8 cellular contexts compared by ENCODE assay signal in genomic region chr19:38649305-38650179, GRCh38. TPM values are rescaled to one million over a fixed set of nuclear protein-coding genes. Genes with fewer than 3 reads are reported as not detected.
DNase-seq lines count a peak whose midpoint lies in the region; ATAC-seq lines count a peak whose summit lies in the region.

No MANE protein-coding gene starts in this region.

- peak overlapping the region; percentile 98 for H3K4me2 ChIP-seq in BLaER1

- H3K9me3 Mint-ChIP-seq in stimulated activated naive B cell treated with anti-CD40 and anti-IgM and Interleukin-4, amounts not matched to agents 10 μg/mL and 1 μg/mL and 100 μg/mL, for 72 hours = no peaks in the 10 kb centered on the region

- H3K36me3 Mint-ChIP-seq in stimulated activated naive B cell treated with anti-CD40 and anti-IgM and Interleukin-4, amounts not matched to agents 10 μg/mL and 1 μg/mL and 100 μg/mL, for 72 hours = peaks cover 14 to 26% of the 10 kb centered on the region in 2 donors

- H3K36me3 ChIP-seq in BLaER1 (peaks cover 16% of the 10 kb centered on the region), HUES48 (ENCODE audit: control insufficient read depth, insufficient read depth, low read length) (no peaks in the 10 kb centered on the region)

- H3K27ac ChIP-seq in BLaER1 (peak overlapping the region; percentile 85), HUES48 (ENCODE audit: low read depth, low read length) (peak overlapping the region; percentile 75), adipose tissue (ENCODE audit: low read depth, low read length) (peak overlapping the region; percentile 34)

- H3K9ac ChIP-seq in BLaER1 = peak overlapping the region; percentile 95
- peak overlapping the region; percentile 94; the same call in 1 of the 2 replicates for H3K9ac ChIP-seq in HUES48 (ENCODE audit: low read depth, low read length)

- H3K4me3 Mint-ChIP-seq in stimulated activated naive B cell treated with anti-CD40 and anti-IgM and Interleukin-4, amounts not matched to agents 10 μg/mL and 1 μg/mL and 100 μg/mL, for 72 hours = peak overlapping the region; percentile 91 to 98

- WGBS in adipose tissue, 3 donors = 4 to 17% (median 12%) methylated on average over 15 of the region's 15 CpGs

- peak overlapping the region; percentile 95 for H3K4me3 ChIP-seq in BLaER1
- peak overlapping the region; percentile 98 for H3K4me3 ChIP-seq in HUES48 (ENCODE audit: low read depth, low read length)
- peak overlapping the region; percentile 95 for H3K4me3 ChIP-seq in iPS-18c (ENCODE audit: insufficient read depth, low read depth, low read length)

- H3K27ac Mint-ChIP-seq in stimulated activated naive B cell treated with anti-CD40 and anti-IgM and Interleukin-4, amounts not matched to agents 10 μg/mL and 1 μg/mL and 100 μg/mL, for 72 hours = peak overlapping the region; percentile 37

- no peaks in the 10 kb centered on the region for H3K27me3 Mint-ChIP-seq in stimulated activated naive B cell treated with anti-CD40 and anti-IgM and Interleukin-4, amounts not matched to agents 10 μg/mL and 1 μg/mL and 100 μg/mL, for 72 hours

- no peak for ATAC-seq in stimulated activated naive B cell treated with anti-CD40 and anti-IgM and Interleukin-4, amounts not matched to agents 10 μg/mL and 1 μg/mL and 100 μg/mL, for 72 hours (replicated peaks)

- DNase-seq in stimulated activated naive B cell treated with anti-CD40 and anti-IgM and Interleukin-4, amounts not matched to agents 10 μg/mL and 1 μg/mL and 100 μg/mL, for 72 hours = no peak
- DNase-seq in amniotic stem cell (lab: John Stamatoyannopoulos, UW) (no peak), NCI-H128 (lab: John Stamatoyannopoulos, UW; ENCODE audit: unreplicated experiment) (no peak), SKM-1 (lab: John Stamatoyannopoulos, UW; ENCODE audit: unreplicated experiment) (no peak)

- H4K20me1 ChIP-seq in BLaER1 = peaks cover 69% of the 10 kb centered on the region

- H3K9me3 ChIP-seq in BLaER1 (no peaks in the 10 kb centered on the region), HUES48 (ENCODE audit: control insufficient read depth, insufficient read depth, low read length) (no peaks in the 10 kb centered on the region), iPS-18c (ENCODE audit: control insufficient read depth, insufficient read depth, low read length) (no peaks in the 10 kb centered on the region)

- H3K27me3 ChIP-seq in BLaER1 = no peaks in the 10 kb centered on the region
- no peaks in the 10 kb centered on the region for H3K27me3 ChIP-seq in HUES48 (ENCODE audit: control insufficient read depth, insufficient read depth, low read length)

- peaks cover 28 to 62% of the 10 kb centered on the region in 2 donors for H3K4me1 Mint-ChIP-seq in stimulated activated naive B cell treated with anti-CD40 and anti-IgM and Interleukin-4, amounts not matched to agents 10 μg/mL and 1 μg/mL and 100 μg/mL, for 72 hours

- H3K4me1 ChIP-seq in BLaER1 (peaks cover 50% of the 10 kb centered on the region), HUES48 (ENCODE audit: control insufficient read depth, insufficient read depth, low read length) (peaks cover 48% of the 10 kb centered on the region)

RNA-seq across cellular contexts. Expression of gene ACTN4, which starts 2.1 kb away (rescaled TPM):
- polyA plus RNA-seq in adipose tissue = 100 to 1,000 TPM in 2 of 3 donors, 10 to 100 TPM in 1; 71.1 to 195 (median 101) TPM

RNA-seq across cellular contexts. Expression of gene EIF3K, which starts 30.6 kb away (rescaled TPM):
- polyA plus RNA-seq in adipose tissue = 100 to 1,000 TPM; 231 to 544 (median 410) TPM

RNA-seq across cellular contexts. Expression of gene MAP4K1, which starts 31.8 kb away (rescaled TPM):
- 1 to 10 TPM; 1.0 to 3.1 (median 1.8) TPM for polyA plus RNA-seq in adipose tissue

Comparison
In these comparisons a context has a peak if more than half of its experiments do, and no peak if none do; other contexts are left out.
1. H3K27ac ChIP-seq: peak in every context shown above with its lines; median percentile 85 in BLaER1; 75 in HUES48; 34 in adipose tissue.